ENCODE assay signal across 23 cellular contexts in genomic region chr18:79979843-79980242, GRCh38. TPM values are rescaled to one million over a fixed set of nuclear protein-coding genes. Genes with fewer than 3 reads are reported as not detected.
A peak's percentile ranks its signal among the peaks of the same experiment; 100 is the strongest.
DNase-seq lines count a peak whose midpoint lies in the region; ATAC-seq, FAIRE-seq and TF ChIP-seq lines count a peak whose summit lies in the region.
"Had no signal": no experiment of that assay in that cellular context is flagged by ENCODE, and none has a peak within 500 bp of the region (broad histone marks: within the 10 kb centered on the region; RNA-seq: fewer than 3 reads in every experiment).

No MANE protein-coding gene starts in this region.

- H3K79me1 ChIP-seq in trophoblast cell (ENCODE audit: low read length), result no peaks in the 10 kb centered on the region

- H3K9me1 ChIP-seq in K562 (ENCODE audit: control insufficient read depth, insufficient read depth, low read length), result peaks cover 7% of the 10 kb centered on the region

- peaks cover 36% of the 10 kb centered on the region for H4K20me1 ChIP-seq in K562 (replicated peaks; ENCODE audit: control insufficient read depth, insufficient read depth, low read length)

- H3K9ac ChIP-seq in K562 (ENCODE audit: insufficient read depth in 1 of 2, low read depth in 2 of 2, low read length in 2 of 2) (peak overlapping the region; percentile 4 to 65; a peak in 1 of 4 replicates), trophoblast cell (ENCODE audit: low read length) (no peak overlapping the region)

- H2AK5ac ChIP-seq in trophoblast cell (ENCODE audit: low read length), result no peak overlapping the region

- CTCF ChIA-PET in HEK293 (lab: Yijun Ruan, JAX) (interaction anchor here (0.7 kb wide), 1 partner anchor 296 kb away, joined by 3 read pairs; no protein-coding TSS in a partner anchor), K562 (lab: Yijun Ruan, JAX; ENCODE audit: low intra/inter-chr PET ratio) (no interaction called here)

- H3K4me1 Mint-ChIP-seq in activated naive CD8-positive, alpha-beta T cell (ENCODE audit: low read depth), result peaks cover 62% of the 10 kb centered on the region
- peaks cover 51% of the 10 kb centered on the region for H3K4me1 Mint-ChIP-seq in activated naive CD8-positive, alpha-beta T cell treated with anti-CD3 and anti-CD28 coated beads, Interleukin-2, amount 50 U/mL, for 24 hours

- ATAC-seq in activated naive CD8-positive, alpha-beta T cell treated with anti-CD3 and anti-CD28 coated beads, Interleukin-2, amount 50 U/mL, for 24 hours, result no peak
- ATAC-seq in K562, result peak; percentile 70

- no peak overlapping the region for H3K4me3 Mint-ChIP-seq in activated naive CD8-positive, alpha-beta T cell
- no peak overlapping the region for H3K4me3 Mint-ChIP-seq in activated naive CD8-positive, alpha-beta T cell treated with anti-CD3 and anti-CD28 coated beads, Interleukin-2, amount 50 U/mL, for 24 hours
- H3K4me3 Mint-ChIP-seq: IgD-negative memory B cell had no signal

- DNase-seq in activated naive CD8-positive, alpha-beta T cell treated with anti-CD3 and anti-CD28 coated beads, Interleukin-2, amount 50 U/mL, for 24 hours, result no peak
- DNase-seq in K562 (ENCODE audit: extremely low read depth in 1 of 4, low spot score in 3 of 4) (no peak), trophoblast cell (no peak), NCI-H2196 (lab: John Stamatoyannopoulos, UW; ENCODE audit: unreplicated experiment) (no peak), sigmoid colon (no peak)
- no peak for DNase-seq in effector CD4-positive, alpha-beta T cell
- DNase-seq: H7; Kasumi-1; MM.1S; NCI-H1092; NCI-H1436 treated with DMSO at 0.1 percent for 48 hours; NCI-H2029; NCI-H446; NCI-H69; NK-92 treated with Interleukin-12 subunit alpha and Interleukin-12 subunit beta, amount 100 ng/mL, for 24 hours; Peyer's patch had no signal

- WGBS in K562 (ENCODE audit: insufficient coverage, low coverage, missing lambda C conversion rate), result 67% methylated on average over 2 of the region's 5 CpGs
- no CpG with 5 or more reads among the region's 5 CpGs for WGBS in trophoblast cell (ENCODE audit: extremely low coverage, insufficient coverage, insufficient read length)
- WGBS in sigmoid colon, 2 donors, result 94 to 95% methylated on average over 5 of the region's 5 CpGs

- no peak overlapping the region for H3K4me3 ChIP-seq in HEK293 (ENCODE audit: low read depth, low read length)
- H3K4me3 ChIP-seq in K562, result no peak overlapping the region
- H3K4me3 ChIP-seq in trophoblast cell (ENCODE audit: low read depth, low read length), result no peak overlapping the region
- no peak overlapping the region for H3K4me3 ChIP-seq in sigmoid colon
- H3K4me3 ChIP-seq: BLaER1 treated with 17β-estradiol and CSF1 and Interleukin-3, amounts not matched to agents 10 nM and 100 nM; Peyer's patch; SJSA1 had no signal

- intact Hi-C loops in K562 (cut with micrococcal nuclease), result no loop called here
- intact Hi-C loops in sigmoid colon (cut with DNase I), result no loop called here

- H3K18ac ChIP-seq in trophoblast cell (ENCODE audit: low read length), result no peak overlapping the region

- H3K23ac ChIP-seq in trophoblast cell (ENCODE audit: low read length), result no peak overlapping the region

- no peak for TF ChIP-seq CTCF in HEK293 (tag by site-specific recombination; IDR thresholded peaks at IDR 0.05)
- no peak for TF ChIP-seq CTCF in K562 (IDR thresholded peaks at IDR 0.05 in 2 of 3, conservative IDR thresholded peaks at IDR 0.05 in 1 of 3; ENCODE audit: insufficient read depth in 2 of 3, low read depth in 1 of 3, low read length in 3 of 3)
- TF ChIP-seq CTCF in sigmoid colon (IDR thresholded peaks at IDR 0.05), result no peak

- no peak overlapping the region for H3K14ac ChIP-seq in trophoblast cell (ENCODE audit: low read length)

- H2BK120ac ChIP-seq in trophoblast cell (ENCODE audit: insufficient read depth, low read length, poor library complexity), result no peak overlapping the region

- no peak for TF ChIP-seq RAD21 in K562 (CRISPR knock-in tag; conservative IDR thresholded peaks at IDR 0.05 in 1 of 2, IDR thresholded peaks at IDR 0.05 in 1 of 2)

- no TSS peak for BruUV-seq in K562 (replicated peaks; lab: Mats Ljungman, UMichigan)

- in situ Hi-C loops in K562 (cut with MboI), result no loop called here

- no peaks in the 10 kb centered on the region for H3K27me3 ChIP-seq in K562 (ENCODE audit: control insufficient read depth in 2 of 2, insufficient read depth in 2 of 2, low read length in 2 of 2)
- H3K27me3 ChIP-seq in trophoblast cell (ENCODE audit: insufficient read depth, low read length), result no peaks in the 10 kb centered on the region
- H3K27me3 ChIP-seq in sigmoid colon, result no peaks in the 10 kb centered on the region
- H3K27me3 ChIP-seq: BLaER1 treated with 17β-estradiol and CSF1 and Interleukin-3, amounts not matched to agents 10 nM and 100 nM; Peyer's patch; SJSA1 had no signal

- no peak overlapping the region for H4K12ac ChIP-seq in trophoblast cell (ENCODE audit: low read depth, low read length)

- H3K36me3 ChIP-seq in HEK293 (ENCODE audit: control insufficient read depth in 2 of 2, insufficient read depth in 1 of 2, low read length in 2 of 2) (peaks cover 20 to 58% of the 10 kb centered on the region in 2 experiments), K562 (ENCODE audit: control insufficient read depth, insufficient read depth, low read length) (peaks cover 71% of the 10 kb centered on the region), trophoblast cell (ENCODE audit: control insufficient read depth in 1 of 2, insufficient read depth in 2 of 2, low read length in 2 of 2) (peaks cover 15 to 30% of the 10 kb centered on the region in 2 experiments), sigmoid colon (peaks cover 0 to 19% (median 4%) of the 10 kb centered on the region in 4 donors)

- no peaks in the 10 kb centered on the region for H3K36me3 Mint-ChIP-seq in activated naive CD8-positive, alpha-beta T cell
- H3K36me3 Mint-ChIP-seq in activated naive CD8-positive, alpha-beta T cell treated with anti-CD3 and anti-CD28 coated beads, Interleukin-2, amount 50 U/mL, for 24 hours (ENCODE audit: low read depth), result peaks cover 40% of the 10 kb centered on the region

- no peaks in the 10 kb centered on the region for H3K9me3 ChIP-seq in HEK293 (ENCODE audit: control insufficient read depth, insufficient read depth, low read depth, low read length)
- H3K9me3 ChIP-seq in K562 (replicated peaks; ENCODE audit: control insufficient read depth, insufficient read depth, low read depth, low read length), result no peaks in the 10 kb centered on the region
- H3K9me3 ChIP-seq in trophoblast cell (ENCODE audit: insufficient read depth, low read depth, low read length), result no peaks in the 10 kb centered on the region
- H3K9me3 ChIP-seq in sigmoid colon, result no peaks in the 10 kb centered on the region
- H3K9me3 ChIP-seq: BLaER1 treated with 17β-estradiol and CSF1 and Interleukin-3, amounts not matched to agents 10 nM and 100 nM; Peyer's patch; SJSA1 had no signal

- H2AFZ ChIP-seq in K562 (ENCODE audit: low read depth, low read length) (no peak overlapping the region), trophoblast cell (ENCODE audit: insufficient read depth, low read length, poor library complexity) (no peak overlapping the region)

- H4K8ac ChIP-seq in trophoblast cell (ENCODE audit: low read depth, low read length), result no peak overlapping the region

- H2BK5ac ChIP-seq in trophoblast cell (ENCODE audit: low read depth, low read length, poor library complexity), result no peak overlapping the region

- POLR2A ChIA-PET in HEK293 (lab: Yijun Ruan, JAX), result no interaction called here
- POLR2A ChIA-PET in K562 (lab: Yijun Ruan, JAX), result no interaction called here

- FAIRE-seq in K562 (lab: Jason Lieb, UNC), result no peak
- FAIRE-seq: G401.6, HTR-8/SVneo had no signal

- H4K91ac ChIP-seq in trophoblast cell (ENCODE audit: low read depth, low read length), result no peak overlapping the region

- H3K27ac ChIP-seq in HEK293 (ENCODE audit: extremely low read depth, low read depth, low read length) (no peak overlapping the region), K562 (ENCODE audit: extremely low read depth, low read depth, low read length) (peak overlapping the region; percentile 34; the same call in 2 of the 3 replicates), trophoblast cell (ENCODE audit: low read depth, low read length) (no peak overlapping the region), sigmoid colon (no peak overlapping the region)
- H3K27ac ChIP-seq: BLaER1 treated with 17β-estradiol and CSF1 and Interleukin-3, amounts not matched to agents 10 nM and 100 nM; Peyer's patch; SJSA1 had no signal

- no peak overlapping the region for H2BK12ac ChIP-seq in trophoblast cell (ENCODE audit: low read length)

- TF ChIP-seq POLR2A in K562 (conservative IDR thresholded peaks at IDR 0.05) (no peak), sigmoid colon (IDR thresholded peaks at IDR 0.05) (no peak)

- peak overlapping the region; percentile 30 for H3K4ac ChIP-seq in trophoblast cell (ENCODE audit: low read depth, low read length)

- H3K4me2 ChIP-seq in K562 (ENCODE audit: insufficient read depth, low read length) (peak overlapping the region; percentile 17; the same call in 1 of the 2 replicates), trophoblast cell (ENCODE audit: low read length) (no peak overlapping the region)
- H3K4me2 ChIP-seq: BLaER1 treated with 17β-estradiol and CSF1 and Interleukin-3, amounts not matched to agents 10 nM and 100 nM had no signal

- H3K27me3 Mint-ChIP-seq in activated naive CD8-positive, alpha-beta T cell, result no peaks in the 10 kb centered on the region
- H3K27me3 Mint-ChIP-seq in activated naive CD8-positive, alpha-beta T cell treated with anti-CD3 and anti-CD28 coated beads, Interleukin-2, amount 50 U/mL, for 24 hours, result no peaks in the 10 kb centered on the region
- H3K27me3 Mint-ChIP-seq: IgD-negative memory B cell had no signal

- peak overlapping the region; percentile 46 for H3K27ac Mint-ChIP-seq in activated naive CD8-positive, alpha-beta T cell
- no peak overlapping the region for H3K27ac Mint-ChIP-seq in activated naive CD8-positive, alpha-beta T cell treated with anti-CD3 and anti-CD28 coated beads, Interleukin-2, amount 50 U/mL, for 24 hours

- H3K4me1 ChIP-seq in HEK293 (ENCODE audit: control insufficient read depth, insufficient read depth, low read length), result peaks cover 11% of the 10 kb centered on the region
- H3K4me1 ChIP-seq in K562 (replicated peaks in 1 of 2; ENCODE audit: control insufficient read depth in 2 of 2, insufficient read depth in 2 of 2, low read length in 2 of 2), result peaks cover 23 to 28% of the 10 kb centered on the region in 2 experiments; a peak in 4 of 5 replicates
- H3K4me1 ChIP-seq in trophoblast cell (ENCODE audit: control insufficient read depth in 1 of 2, insufficient read depth in 2 of 2, low read length in 2 of 2), result no peaks in the 10 kb centered on the region
- H3K4me1 ChIP-seq in sigmoid colon, result peaks cover 0 to 10% (median 2%) of the 10 kb centered on the region in 4 donors
- H3K4me1 ChIP-seq: SJSA1 had no signal

- TF ChIP-seq EP300 in K562 (IDR thresholded peaks at IDR 0.05; ENCODE audit: low read length), result no peak
- no peak for TF ChIP-seq EP300 in sigmoid colon (IDR thresholded peaks at IDR 0.05)

- no peaks in the 10 kb centered on the region for H3K9me3 Mint-ChIP-seq in activated naive CD8-positive, alpha-beta T cell (ENCODE audit: low read depth)
- H3K9me3 Mint-ChIP-seq in activated naive CD8-positive, alpha-beta T cell treated with anti-CD3 and anti-CD28 coated beads, Interleukin-2, amount 50 U/mL, for 24 hours, result no peaks in the 10 kb centered on the region
- H3K9me3 Mint-ChIP-seq: IgD-negative memory B cell had no signal

- H3K79me2 ChIP-seq in K562 (ENCODE audit: control insufficient read depth, insufficient read depth, low read length) (peaks cover 97% of the 10 kb centered on the region), trophoblast cell (ENCODE audit: control insufficient read depth, insufficient read depth, low read length, poor library complexity) (peaks cover 17% of the 10 kb centered on the region)

RNA-seq across cellular contexts. Expression of gene TXNL4A, which starts 8.5 kb away (rescaled TPM):
- total RNA-seq in K562 (2011; cell fraction: chromatin; rRNA removed; ENCODE audit: low replicate concordance), result 25.7 and 39.5 TPM in 2 replicates
- total RNA-seq in K562 (2011; cell fraction: nucleolus; rRNA removed), result 17.0 and 20.5 TPM in 2 replicates
- 29.1 and 53.2 TPM in 2 replicates for total RNA-seq in K562 (2011; cell fraction: nucleoplasm; rRNA removed)
- total RNA-seq in K562 (2014; rRNA removed) (68.7 and 78.9 TPM in 2 replicates), K562 (2014; rRNA removed; fragmentation: Illumina TruSeq; extraction: Trizol) (85.5 and 87.5 TPM in 2 replicates), K562 (2015; rRNA removed; fragmentation: Illumina TruSeq; extraction: Trizol) (86.1 and 98.0 TPM in 2 replicates), K562 (2021) (132 and 139 TPM in 2 replicates), sigmoid colon (10 to 100 TPM; 16.9 to 32.9 (median 27.1) TPM)
- polyA plus RNA-seq in K562 (2011; rRNA removed) (105 and 124 TPM in 2 replicates), K562 (2014; fragmentation: Illumina TruSeq; extraction: Trizol) (46.5 and 49.6 TPM in 2 replicates), K562 (2014; fragmentation: Nextera tagmentation; extraction: Ambion mirVana) (10 to 100 TPM; 27.0 to 51.2 TPM), K562 (2014; rRNA removed) (92.3 and 98.7 TPM in 2 replicates), sigmoid colon (10 to 100 TPM; 72.9 to 85.3 (median 85.3) TPM)
- polyA plus RNA-seq in K562 (2011; cell fraction: cytosol; rRNA removed), result 110 and 120 TPM in 2 replicates
- 47.8 and 53.9 TPM in 2 replicates for polyA plus RNA-seq in K562 (2011; cell fraction: nucleus; rRNA removed)
- polyA plus RNA-seq in K562 (2012), result 78.8 and 97.0 TPM in 2 replicates
- 41.9 and 67.5 TPM in 2 replicates for polyA minus RNA-seq in K562 (2011; rRNA and poly(A)+ RNA removed)
- polyA minus RNA-seq in K562 (2011; cell fraction: cytosol; rRNA and poly(A)+ RNA removed), result 50.7 and 54.0 TPM in 2 replicates
- 5.0 and 14.0 TPM in 2 replicates for polyA minus RNA-seq in K562 (2011; cell fraction: nucleus; rRNA and poly(A)+ RNA removed)
- polyA plus RNA-seq in trophoblast cell (2013), result 82.5 and 87.8 TPM in 2 replicates

RNA-seq across cellular contexts. Expression of gene HSBP1L1, which starts 15.4 kb away (rescaled TPM):
- not detected in 2 replicates for total RNA-seq in K562 (2011; cell fraction: chromatin; rRNA removed; ENCODE audit: low replicate concordance)
- not detected in 2 replicates for total RNA-seq in K562 (2011; cell fraction: nucleolus; rRNA removed)
- not detected in 2 replicates for total RNA-seq in K562 (2011; cell fraction: nucleoplasm; rRNA removed)
- total RNA-seq in K562 (2014; rRNA removed) (not detected in 2 replicates), K562 (2014; rRNA removed; fragmentation: Illumina TruSeq; extraction: Trizol) (not detected in 2 replicates), K562 (2015; rRNA removed; fragmentation: Illumina TruSeq; extraction: Trizol) (not detected in 2 replicates), K562 (2021) (not detected in 2 replicates), sigmoid colon (10 to 100 TPM; 15.8 to 21.0 (median 19.3) TPM)
- polyA plus RNA-seq in K562 (2011; rRNA removed) (not detected in 2 replicates), K562 (2014; fragmentation: Illumina TruSeq; extraction: Trizol) (not detected in 2 replicates), K562 (2014; fragmentation: Nextera tagmentation; extraction: Ambion mirVana) (under 1 TPM; 0.24 to 0.36 TPM), K562 (2014; rRNA removed) (not detected in 2 replicates), sigmoid colon (10 to 100 TPM; 37.9 to 86.5 (median 51.1) TPM)
- polyA plus RNA-seq in K562 (2011; cell fraction: cytosol; rRNA removed), result not detected in 2 replicates
- polyA plus RNA-seq in K562 (2011; cell fraction: nucleus; rRNA removed), result not detected in 2 replicates
- polyA plus RNA-seq in K562 (2012), result 0.91 and 1.2 TPM in 2 replicates
- not detected in 2 replicates for polyA minus RNA-seq in K562 (2011; rRNA and poly(A)+ RNA removed)
- polyA minus RNA-seq in K562 (2011; cell fraction: cytosol; rRNA and poly(A)+ RNA removed), result not detected in 2 replicates
- polyA minus RNA-seq in K562 (2011; cell fraction: nucleus; rRNA and poly(A)+ RNA removed), result not detected in 2 replicates
- polyA plus RNA-seq in trophoblast cell (2013), result 19.8 and 20.5 TPM in 2 replicates

RNA-seq across cellular contexts. Expression of gene SLC66A2, which starts 28.4 kb away (rescaled TPM):
- total RNA-seq in K562 (2011; cell fraction: chromatin; rRNA removed; ENCODE audit: low replicate concordance), result 7.5 and 14.8 TPM in 2 replicates
- total RNA-seq in K562 (2011; cell fraction: nucleolus; rRNA removed), result 18.7 and 18.8 TPM in 2 replicates
- 9.4 and 11.6 TPM in 2 replicates for total RNA-seq in K562 (2011; cell fraction: nucleoplasm; rRNA removed)
- total RNA-seq in K562 (2014; rRNA removed), result 12.9 and 17.2 TPM in 2 replicates
- total RNA-seq in K562 (2014; rRNA removed; fragmentation: Illumina TruSeq; extraction: Trizol), result 1.1 and 1.9 TPM in 2 replicates
- 6.1 and 6.5 TPM in 2 replicates for total RNA-seq in K562 (2015; rRNA removed; fragmentation: Illumina TruSeq; extraction: Trizol)
- 17.2 and 17.5 TPM in 2 replicates for total RNA-seq in K562 (2021)
- polyA plus RNA-seq in K562 (2011; rRNA removed), result 5.3 and 5.6 TPM in 2 replicates
- polyA plus RNA-seq in K562 (2011; cell fraction: cytosol; rRNA removed), result 8.8 and 27.2 TPM in 2 replicates
- 7.4 and 16.2 TPM in 2 replicates for polyA plus RNA-seq in K562 (2011; cell fraction: nucleus; rRNA removed)
- polyA plus RNA-seq in K562 (2012), result 9.1 and 10.4 TPM in 2 replicates
- polyA plus RNA-seq in K562 (2014; fragmentation: Illumina TruSeq; extraction: Trizol), result 3.3 and 8.6 TPM in 2 replicates
- polyA plus RNA-seq in K562 (2014; fragmentation: Nextera tagmentation; extraction: Ambion mirVana), result under 1 TPM; 0.25 to 0.38 TPM
- polyA plus RNA-seq in K562 (2014; rRNA removed), result 12.7 and 17.7 TPM in 2 replicates
- polyA minus RNA-seq in K562 (2011; rRNA and poly(A)+ RNA removed), result 1.6 and 3.7 TPM in 2 replicates
- 5.3 and 6.8 TPM in 2 replicates for polyA minus RNA-seq in K562 (2011; cell fraction: cytosol; rRNA and poly(A)+ RNA removed)
- 3.9 and 4.6 TPM in 2 replicates for polyA minus RNA-seq in K562 (2011; cell fraction: nucleus; rRNA and poly(A)+ RNA removed)
- 11.7 and 12.7 TPM in 2 replicates for polyA plus RNA-seq in trophoblast cell (2013)
- 10 to 100 TPM; 27.3 to 33.2 (median 32.0) TPM for total RNA-seq in sigmoid colon
- 10 to 100 TPM; 36.0 to 59.4 (median 49.2) TPM for polyA plus RNA-seq in sigmoid colon

RNA-seq across cellular contexts. Expression of gene RBFA, which starts 54.4 kb away (rescaled TPM):
- total RNA-seq in K562 (2011; cell fraction: chromatin; rRNA removed; ENCODE audit: low replicate concordance), result 107 and 110 TPM in 2 replicates
- 70.8 and 75.5 TPM in 2 replicates for total RNA-seq in K562 (2011; cell fraction: nucleolus; rRNA removed)
- 104 and 112 TPM in 2 replicates for total RNA-seq in K562 (2011; cell fraction: nucleoplasm; rRNA removed)
- total RNA-seq in K562 (2014; rRNA removed) (36.7 and 38.9 TPM in 2 replicates), K562 (2014; rRNA removed; fragmentation: Illumina TruSeq; extraction: Trizol) (21.1 and 24.5 TPM in 2 replicates), K562 (2015; rRNA removed; fragmentation: Illumina TruSeq; extraction: Trizol) (25.8 and 26.7 TPM in 2 replicates), K562 (2021) (28.4 and 28.8 TPM in 2 replicates), sigmoid colon (10 to 100 TPM; 20.2 to 39.5 (median 28.4) TPM)
- polyA plus RNA-seq in K562 (2011; rRNA removed) (24.7 and 28.7 TPM in 2 replicates), K562 (2014; fragmentation: Illumina TruSeq; extraction: Trizol) (26.0 and 28.2 TPM in 2 replicates), K562 (2014; fragmentation: Nextera tagmentation; extraction: Ambion mirVana) (1 to 10 TPM; 3.4 to 4.8 TPM), K562 (2014; rRNA removed) (36.1 and 41.9 TPM in 2 replicates), sigmoid colon (10 to 100 TPM in 2 of 3 donors, 1 to 10 TPM in 1; 9.0 to 21.5 (median 10.8) TPM)
- polyA plus RNA-seq in K562 (2011; cell fraction: cytosol; rRNA removed), result 17.9 and 18.9 TPM in 2 replicates
- polyA plus RNA-seq in K562 (2011; cell fraction: nucleus; rRNA removed), result 66.2 and 70.5 TPM in 2 replicates
- polyA plus RNA-seq in K562 (2012), result 17.3 and 24.4 TPM in 2 replicates
- polyA minus RNA-seq in K562 (2011; rRNA and poly(A)+ RNA removed), result 25.6 and 29.4 TPM in 2 replicates
- polyA minus RNA-seq in K562 (2011; cell fraction: cytosol; rRNA and poly(A)+ RNA removed), result 6.5 and 7.3 TPM in 2 replicates
- polyA minus RNA-seq in K562 (2011; cell fraction: nucleus; rRNA and poly(A)+ RNA removed), result 46.0 and 59.9 TPM in 2 replicates
- 18.6 and 19.1 TPM in 2 replicates for polyA plus RNA-seq in trophoblast cell (2013)

Comparison
In these comparisons a context has a peak if more than half of its experiments do, and no peak if none do; other contexts are left out.
1. RNA of gene HSBP1L1, which starts 15.4 kb away (total RNA-seq): 15.8 to 21.0 TPM in sigmoid colon; not detected in K562; every median in the first group is over 10 times any median in the second.